ENCODE assay signal across 1 cellular context in genomic region chr17:58388302-58389190, GRCh38.
TF ChIP-seq lines count a peak whose summit lies in the region.

No MANE protein-coding gene starts in this region.

TF ChIP-seq in HCT116, 20 proteins besides CTCF, POLR2A, EP300 and RAD21 (continued from another document):
- TF ChIP-seq, protein P1, sequence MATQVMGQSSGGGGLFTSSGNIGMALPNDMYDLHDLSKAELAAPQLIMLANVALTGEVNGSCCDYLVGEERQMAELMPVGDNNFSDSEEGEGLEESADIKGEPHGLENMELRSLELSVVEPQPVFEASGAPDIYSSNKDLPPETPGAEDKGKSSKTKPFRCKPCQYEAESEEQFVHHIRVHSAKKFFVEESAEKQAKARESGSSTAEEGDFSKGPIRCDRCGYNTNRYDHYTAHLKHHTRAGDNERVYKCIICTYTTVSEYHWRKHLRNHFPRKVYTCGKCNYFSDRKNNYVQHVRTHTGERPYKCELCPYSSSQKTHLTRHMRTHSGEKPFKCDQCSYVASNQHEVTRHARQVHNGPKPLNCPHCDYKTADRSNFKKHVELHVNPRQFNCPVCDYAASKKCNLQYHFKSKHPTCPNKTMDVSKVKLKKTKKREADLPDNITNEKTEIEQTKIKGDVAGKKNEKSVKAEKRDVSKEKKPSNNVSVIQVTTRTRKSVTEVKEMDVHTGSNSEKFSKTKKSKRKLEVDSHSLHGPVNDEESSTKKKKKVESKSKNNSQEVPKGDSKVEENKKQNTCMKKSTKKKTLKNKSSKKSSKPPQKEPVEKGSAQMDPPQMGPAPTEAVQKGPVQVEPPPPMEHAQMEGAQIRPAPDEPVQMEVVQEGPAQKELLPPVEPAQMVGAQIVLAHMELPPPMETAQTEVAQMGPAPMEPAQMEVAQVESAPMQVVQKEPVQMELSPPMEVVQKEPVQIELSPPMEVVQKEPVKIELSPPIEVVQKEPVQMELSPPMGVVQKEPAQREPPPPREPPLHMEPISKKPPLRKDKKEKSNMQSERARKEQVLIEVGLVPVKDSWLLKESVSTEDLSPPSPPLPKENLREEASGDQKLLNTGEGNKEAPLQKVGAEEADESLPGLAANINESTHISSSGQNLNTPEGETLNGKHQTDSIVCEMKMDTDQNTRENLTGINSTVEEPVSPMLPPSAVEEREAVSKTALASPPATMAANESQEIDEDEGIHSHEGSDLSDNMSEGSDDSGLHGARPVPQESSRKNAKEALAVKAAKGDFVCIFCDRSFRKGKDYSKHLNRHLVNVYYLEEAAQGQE (IDR thresholded peaks at IDR 0.05; ENCODE audit: low read depth): no peak
- TF ChIP-seq ZFX (IDR thresholded peaks at IDR 0.05): no peak
- TF ChIP-seq TCF7L2 (IDR thresholded peaks at IDR 0.05; ENCODE audit: borderline replicate concordance, extremely low read depth, insufficient read depth, insufficient read length): peak; percentile 18
- TF ChIP-seq CEBPB (IDR thresholded peaks at IDR 0.05; ENCODE audit: low read depth): no peak
